ENCODE assay signal across 1 cellular context in genomic region chr9:97980479-97980803, GRCh38.
TF ChIP-seq lines count a peak whose summit lies in the region.

No MANE protein-coding gene starts in this region.

TF ChIP-seq in SK-N-SH treated with all-trans-retinoic acid at 6 μM for 48 hours, 23 proteins besides CTCF, POLR2A, EP300 and RAD21 (continued from another document):
- TF ChIP-seq PATZ1 (CRISPR knock-in tag; IDR thresholded peaks at IDR 0.05; ENCODE audit: borderline replicate concordance) (no peak), TSHZ2 (CRISPR knock-in tag; IDR thresholded peaks at IDR 0.05) (no peak), BACH2 (CRISPR knock-in tag; IDR thresholded peaks at IDR 0.05; ENCODE audit: borderline replicate concordance) (no peak), GLIS3 (CRISPR knock-in tag; IDR thresholded peaks at IDR 0.05) (no peak), PPARA (CRISPR knock-in tag; IDR thresholded peaks at IDR 0.05; ENCODE audit: borderline replicate concordance) (no peak)
